18 cellular contexts compared by ENCODE assay signal in genomic region chr1:208683141-208683540, GRCh38.
"Had no signal": no experiment of that assay in that cellular context is flagged by ENCODE, and none has a peak within 500 bp of the region (broad histone marks: within the 10 kb centered on the region; RNA-seq: fewer than 3 reads in every experiment).

No MANE protein-coding gene starts in this region.

- H3K27ac ChIP-seq: HL-60, KMS-11, SJSA1, SK-N-MC had no signal

- H3K36me3 ChIP-seq: Peyer's patch, SJSA1 had no signal

- H3K9ac ChIP-seq: KMS-11 had no signal

- H3K27me3 ChIP-seq: Peyer's patch had no signal

- FAIRE-seq: HTR-8/SVneo, K562 had no signal

- DNase-seq: Kasumi-1, MM.1S, NCI-H1092 treated with DMSO at 0.1 percent for 48 hours, NCI-H1436, NCI-H187, NCI-H2029, NCI-H2081 treated with DMSO at 0.1 percent for 48 hours, NCI-H2227 treated with DMSO at 0.1 percent for 48 hours, NCI-H510A, NCI-H774, SHP77 treated with DMSO at 0.1 percent for 48 hours had no signal

- ATAC-seq: K562 had no signal

- H3K4me3 ChIP-seq: K562, Peyer's patch, SJSA1, SK-N-MC had no signal

- H3K4me1 ChIP-seq: SJSA1 had no signal

- H3K9me3 ChIP-seq: Peyer's patch, SJSA1 had no signal

- H3K4me2 ChIP-seq: KMS-11 had no signal
